Comparison of ENCODE assay signal across 1 cellular context in the genomic region with DNA sequence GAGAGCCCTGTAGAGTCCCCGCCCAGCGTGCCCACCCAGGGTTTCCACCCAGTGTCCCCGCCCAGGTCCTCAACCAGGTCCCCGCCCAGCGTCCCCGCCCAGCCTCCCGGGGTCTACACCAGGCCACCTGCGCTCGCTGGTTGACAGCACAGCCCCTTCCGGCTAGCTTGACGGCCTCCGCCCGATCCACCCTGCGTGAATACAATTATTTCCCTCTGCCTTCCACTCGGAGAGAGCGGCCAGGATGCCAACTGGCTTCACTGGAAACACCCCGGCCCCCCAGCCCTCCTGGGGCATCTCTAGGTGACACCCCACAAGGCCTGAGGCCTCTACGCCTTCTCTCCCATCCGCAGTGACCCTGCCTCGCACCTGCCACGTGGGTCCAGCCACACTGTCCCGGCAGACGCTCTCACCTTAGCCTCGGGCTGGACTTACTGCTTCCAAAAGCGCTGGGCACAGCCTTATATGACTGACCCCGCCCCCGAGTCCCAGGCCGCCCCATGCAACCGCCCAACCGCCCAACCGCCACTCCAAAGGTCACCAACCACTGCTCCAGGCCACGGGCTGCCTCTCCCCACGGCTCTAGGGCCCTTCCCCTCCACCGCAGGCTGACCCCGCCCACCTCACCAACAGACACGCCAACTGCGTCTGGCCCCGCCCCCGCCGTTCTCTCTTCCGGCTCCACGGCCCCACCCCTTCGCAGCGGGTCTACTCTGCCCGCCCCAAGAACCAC.
A peak's percentile ranks its signal among the peaks of the same experiment; 100 is the strongest.
TF ChIP-seq lines count a peak whose summit lies in the region.

No MANE protein-coding gene starts in this region.

TF ChIP-seq in K562, 482 proteins besides CTCF, POLR2A, EP300 and RAD21 (continued from another document):
- TF ChIP-seq, protein P1, sequence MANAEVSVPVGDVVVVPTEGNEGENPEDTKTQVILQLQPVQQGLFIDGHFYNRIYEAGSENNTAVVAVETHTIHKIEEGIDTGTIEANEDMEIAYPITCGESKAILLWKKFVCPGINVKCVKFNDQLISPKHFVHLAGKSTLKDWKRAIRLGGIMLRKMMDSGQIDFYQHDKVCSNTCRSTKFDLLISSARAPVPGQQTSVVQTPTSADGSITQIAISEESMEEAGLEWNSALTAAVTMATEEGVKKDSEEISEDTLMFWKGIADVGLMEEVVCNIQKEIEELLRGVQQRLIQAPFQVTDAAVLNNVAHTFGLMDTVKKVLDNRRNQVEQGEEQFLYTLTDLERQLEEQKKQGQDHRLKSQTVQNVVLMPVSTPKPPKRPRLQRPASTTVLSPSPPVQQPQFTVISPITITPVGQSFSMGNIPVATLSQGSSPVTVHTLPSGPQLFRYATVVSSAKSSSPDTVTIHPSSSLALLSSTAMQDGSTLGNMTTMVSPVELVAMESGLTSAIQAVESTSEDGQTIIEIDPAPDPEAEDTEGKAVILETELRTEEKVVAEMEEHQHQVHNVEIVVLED (CRISPR knock-in tag; IDR thresholded peaks at IDR 0.05), result 0 out of 2 replicates have a peak, but pooled peaks have one; percentile 29
- TF ChIP-seq TCF7 (IDR thresholded peaks at IDR 0.05; ENCODE audit: borderline replicate concordance) (no peak), SAP30 (IDR thresholded peaks at IDR 0.05; ENCODE audit: borderline replicate concordance, insufficient read depth, low read depth, low read length, poor library complexity, severe bottlenecking) (no peak), ZNF449 (CRISPR knock-in tag; IDR thresholded peaks at IDR 0.05) (no peak), ARHGAP35 (IDR thresholded peaks at IDR 0.05; ENCODE audit: partially characterized antibody) (no peak), SETDB1 (IDR thresholded peaks at IDR 0.05; ENCODE audit: low read length) (no peak), MYNN (IDR thresholded peaks at IDR 0.05) (no peak), MYNN (CRISPR knock-in tag; IDR thresholded peaks at IDR 0.05) (no peak), SMARCA4 (IDR thresholded peaks at IDR 0.05) (no peak), GABPA (tag; conservative IDR thresholded peaks at IDR 0.05; ENCODE audit: low read depth) (peak; percentile 61), HMGN3 (IDR thresholded peaks at IDR 0.05; ENCODE audit: borderline replicate concordance, extremely low read depth, insufficient read length, low read depth, low read length) (peak; percentile 43), SMAD4 (CRISPR knock-in tag; conservative IDR thresholded peaks at IDR 0.05) (peak; percentile 75; the same call in 1 of the 2 replicates), THRA (IDR thresholded peaks at IDR 0.05) (no peak), TCF3 (CRISPR knock-in tag; IDR thresholded peaks at IDR 0.05) (no peak), TAF1 (IDR thresholded peaks at IDR 0.05; ENCODE audit: control insufficient read depth, extremely low read depth, insufficient read depth, low read length, severe bottlenecking) (peak; percentile 15), CBX1 (IDR thresholded peaks at IDR 0.05; ENCODE audit: low read depth) (0 out of 2 replicates have a peak, but pooled peaks have one; percentile 44), TAF7 (tag; IDR thresholded peaks at IDR 0.05) (peak; percentile 56), EZH2 (IDR thresholded peaks at IDR 0.05; ENCODE audit: borderline replicate concordance, low read depth, low read length) (no peak), ZNF695 (CRISPR knock-in tag; IDR thresholded peaks at IDR 0.05) (no peak)
- TF ChIP-seq, protein P2, sequence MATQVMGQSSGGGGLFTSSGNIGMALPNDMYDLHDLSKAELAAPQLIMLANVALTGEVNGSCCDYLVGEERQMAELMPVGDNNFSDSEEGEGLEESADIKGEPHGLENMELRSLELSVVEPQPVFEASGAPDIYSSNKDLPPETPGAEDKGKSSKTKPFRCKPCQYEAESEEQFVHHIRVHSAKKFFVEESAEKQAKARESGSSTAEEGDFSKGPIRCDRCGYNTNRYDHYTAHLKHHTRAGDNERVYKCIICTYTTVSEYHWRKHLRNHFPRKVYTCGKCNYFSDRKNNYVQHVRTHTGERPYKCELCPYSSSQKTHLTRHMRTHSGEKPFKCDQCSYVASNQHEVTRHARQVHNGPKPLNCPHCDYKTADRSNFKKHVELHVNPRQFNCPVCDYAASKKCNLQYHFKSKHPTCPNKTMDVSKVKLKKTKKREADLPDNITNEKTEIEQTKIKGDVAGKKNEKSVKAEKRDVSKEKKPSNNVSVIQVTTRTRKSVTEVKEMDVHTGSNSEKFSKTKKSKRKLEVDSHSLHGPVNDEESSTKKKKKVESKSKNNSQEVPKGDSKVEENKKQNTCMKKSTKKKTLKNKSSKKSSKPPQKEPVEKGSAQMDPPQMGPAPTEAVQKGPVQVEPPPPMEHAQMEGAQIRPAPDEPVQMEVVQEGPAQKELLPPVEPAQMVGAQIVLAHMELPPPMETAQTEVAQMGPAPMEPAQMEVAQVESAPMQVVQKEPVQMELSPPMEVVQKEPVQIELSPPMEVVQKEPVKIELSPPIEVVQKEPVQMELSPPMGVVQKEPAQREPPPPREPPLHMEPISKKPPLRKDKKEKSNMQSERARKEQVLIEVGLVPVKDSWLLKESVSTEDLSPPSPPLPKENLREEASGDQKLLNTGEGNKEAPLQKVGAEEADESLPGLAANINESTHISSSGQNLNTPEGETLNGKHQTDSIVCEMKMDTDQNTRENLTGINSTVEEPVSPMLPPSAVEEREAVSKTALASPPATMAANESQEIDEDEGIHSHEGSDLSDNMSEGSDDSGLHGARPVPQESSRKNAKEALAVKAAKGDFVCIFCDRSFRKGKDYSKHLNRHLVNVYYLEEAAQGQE (CRISPR knock-in tag; IDR thresholded peaks at IDR 0.05; ENCODE audit: low read depth), result 0 out of 2 replicates have a peak, but pooled peaks have one; percentile 55
